8 cellular contexts compared by ENCODE assay signal in the genomic region with DNA sequence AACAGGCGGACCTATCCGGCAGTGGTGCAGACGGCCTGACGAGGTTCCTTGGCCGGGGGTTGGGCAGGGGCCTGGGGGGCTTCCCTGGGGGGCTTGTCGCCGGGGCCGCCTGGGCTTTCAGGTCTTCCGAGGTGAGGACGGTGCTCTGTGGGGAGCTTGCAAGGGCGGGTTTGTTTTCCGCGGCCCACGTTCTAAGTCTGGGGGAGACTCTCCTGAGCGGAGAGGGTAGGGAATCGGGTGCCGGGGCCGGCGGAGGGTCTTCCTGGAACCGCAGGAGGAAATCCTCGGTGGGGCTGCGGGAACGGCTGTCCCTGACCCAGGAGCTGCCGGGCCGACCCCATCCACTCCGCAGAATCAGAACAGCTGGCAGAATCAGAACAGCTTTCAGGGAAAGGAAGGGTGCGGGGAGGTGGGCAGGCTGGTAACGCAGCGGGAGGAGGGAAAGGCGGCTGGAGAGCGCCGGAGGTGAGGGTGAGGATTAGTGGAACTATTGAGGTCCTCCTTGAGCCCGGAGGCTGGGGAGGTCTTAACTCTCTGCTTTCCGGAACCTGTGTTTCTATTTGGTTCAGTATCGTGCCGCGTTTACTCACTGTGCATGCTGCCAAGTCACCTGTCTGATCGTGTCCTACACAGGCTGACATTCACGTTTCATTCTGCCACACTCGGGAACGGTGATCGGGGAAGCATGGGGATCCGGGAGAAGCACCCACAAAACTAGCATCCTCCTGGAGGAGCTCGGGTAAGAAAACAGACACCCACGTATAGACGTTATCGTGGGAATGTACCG. TPM values are rescaled to one million over a fixed set of nuclear protein-coding genes. Genes with fewer than 3 reads are reported as not detected.
DNase-seq lines count a peak whose midpoint lies in the region; ATAC-seq, FAIRE-seq and TF ChIP-seq lines count a peak whose summit lies in the region.

No MANE protein-coding gene starts in this region.

- peak overlapping the region; percentile 98 for H3K4me3 ChIP-seq in BLaER1
- peak overlapping the region; percentile 85 for H3K4me3 ChIP-seq in RWPE2 (ENCODE audit: severe bottlenecking)
- H3K4me3 ChIP-seq in bronchial epithelial cell (ENCODE audit: low read depth, low read length) = peak overlapping the region; percentile 90
- H3K4me3 ChIP-seq in kidney (ENCODE audit: low read length in 2 of 2) = peak overlapping the region; percentile 77 to 86

- H3K4me1 ChIP-seq in BLaER1 = peaks cover 66% of the 10 kb centered on the region
- peaks cover 24% of the 10 kb centered on the region for H3K4me1 ChIP-seq in RWPE2 (ENCODE audit: insufficient read depth, poor library complexity, severe bottlenecking)
- peaks cover 10 to 15% of the 10 kb centered on the region in 2 donors for H3K4me1 ChIP-seq in kidney (ENCODE audit: control insufficient read depth in 1 of 2, insufficient read depth in 1 of 2, low read depth in 1 of 2, low read length in 2 of 2)

- FAIRE-seq in bronchial epithelial cell (lab: Jason Lieb, UNC) = no peak
- no peak for FAIRE-seq in kidney (lab: Jason Lieb, UNC)

- peak; percentile 9 for ATAC-seq in GM18873 (IDR thresholded peaks at IDR 0.05; ENCODE audit: low FRiP score, unreplicated experiment)
- peak; percentile 22 for ATAC-seq in HG03103 (IDR thresholded peaks at IDR 0.05; ENCODE audit: low read depth, unreplicated experiment)
- peak; percentile 45 for ATAC-seq in RWPE2 (ENCODE audit: low read depth)

- TF ChIP-seq CTCF in RWPE2 (IDR thresholded peaks at IDR 0.05; ENCODE audit: poor library complexity, severe bottlenecking) (no peak), bronchial epithelial cell (IDR thresholded peaks at IDR 0.05; ENCODE audit: insufficient read depth, low read length, severe bottlenecking) (no peak), kidney (IDR thresholded peaks at IDR 0.05; ENCODE audit: borderline replicate concordance, extremely low read depth, insufficient read depth) (no peak)

- peaks cover 54% of the 10 kb centered on the region for H4K20me1 ChIP-seq in BLaER1

- H3K27me3 ChIP-seq in BLaER1 = no peaks in the 10 kb centered on the region
- H3K27me3 ChIP-seq in RWPE2 (ENCODE audit: insufficient read depth, poor library complexity, severe bottlenecking) = no peaks in the 10 kb centered on the region
- H3K27me3 ChIP-seq in bronchial epithelial cell (ENCODE audit: control insufficient read depth, insufficient read depth, low read length) = no peaks in the 10 kb centered on the region

- H3K9me3 ChIP-seq in BLaER1 = no peaks in the 10 kb centered on the region
- no peaks in the 10 kb centered on the region for H3K9me3 ChIP-seq in RWPE2 (ENCODE audit: severe bottlenecking)
- H3K9me3 ChIP-seq in kidney (ENCODE audit: control insufficient read depth in 1 of 2, low read length in 2 of 2) = no peaks in the 10 kb centered on the region

- peak overlapping the region; percentile 88 for H3K9ac ChIP-seq in BLaER1
- H3K9ac ChIP-seq in kidney (ENCODE audit: low read length in 2 of 2) = peak overlapping the region; percentile 9 to 70

- intact Hi-C loops in kidney (cut with DNase I) = no loop called here

- H3K36me3 ChIP-seq in BLaER1 = peaks cover 36% of the 10 kb centered on the region
- H3K36me3 ChIP-seq in RWPE2 (ENCODE audit: low read depth) = peaks cover 39% of the 10 kb centered on the region
- peaks cover 6% of the 10 kb centered on the region for H3K36me3 ChIP-seq in bronchial epithelial cell (ENCODE audit: control insufficient read depth, insufficient read depth, low read length)
- peaks cover 10 to 12% of the 10 kb centered on the region in 2 donors for H3K36me3 ChIP-seq in kidney (ENCODE audit: control insufficient read depth in 1 of 2, insufficient read depth in 2 of 2, low read length in 2 of 2)

- H3K27ac ChIP-seq in BLaER1 (peak overlapping the region; percentile 86), RWPE2 (ENCODE audit: poor library complexity, severe bottlenecking) (peak overlapping the region; percentile 46), kidney (ENCODE audit: low read depth in 2 of 2, low read length in 2 of 2) (peak overlapping the region; percentile 26 to 47)

- no peak for DNase-seq in RWPE2 (ENCODE audit: low spot score)
- DNase-seq in bronchial epithelial cell (ENCODE audit: low read depth) = peak; percentile 51
- DNase-seq in kidney = peak; percentile 86
- peak; percentile 9 for DNase-seq in stimulated activated CD4-positive, alpha-beta T cell treated with anti-CD3 and anti-CD28 coated beads, Interleukin-2, amount 100 ng/mL, for 4 hours (ENCODE audit: low read depth)
- DNase-seq in GF-D8 (lab: John Stamatoyannopoulos, UW) = no peak

- peak overlapping the region; percentile 90 for H3K4me2 ChIP-seq in BLaER1

RNA-seq across cellular contexts. Expression of a gene that starts 28.9 kb away (rescaled TPM):
- total RNA-seq in bronchial epithelial cell (not detected in 2 replicates), kidney (not detected)
- polyA plus RNA-seq in kidney (ENCODE audit: insufficient read depth, low read depth, low replicate concordance) = not detected

RNA-seq across cellular contexts. Expression of a gene that starts 39.9 kb away (rescaled TPM):
- total RNA-seq in bronchial epithelial cell = 7.9 and 12.9 TPM in 2 replicates
- 41.6 TPM for total RNA-seq in kidney
- 28.2 TPM for polyA plus RNA-seq in kidney (ENCODE audit: insufficient read depth, low read depth, low replicate concordance)

Comparison
In these comparisons a context has a peak if more than half of its experiments do, and no peak if none do; other contexts are left out.
1. DNase-seq: peak in bronchial epithelial cell (single experiment), kidney (single experiment) and stimulated activated CD4-positive, alpha-beta T cell treated with anti-CD3 and anti-CD28 coated beads, Interleukin-2, amount 100 ng/mL, for 4 hours (single experiment); none in RWPE2 (single experiment) and GF-D8 (single experiment).
2. Peak in every context shown above with its lines, with median percentiles within 50 percentile points of each other: H3K27ac ChIP-seq, H3K4me3 ChIP-seq and ATAC-seq.